In the genomic region with DNA sequence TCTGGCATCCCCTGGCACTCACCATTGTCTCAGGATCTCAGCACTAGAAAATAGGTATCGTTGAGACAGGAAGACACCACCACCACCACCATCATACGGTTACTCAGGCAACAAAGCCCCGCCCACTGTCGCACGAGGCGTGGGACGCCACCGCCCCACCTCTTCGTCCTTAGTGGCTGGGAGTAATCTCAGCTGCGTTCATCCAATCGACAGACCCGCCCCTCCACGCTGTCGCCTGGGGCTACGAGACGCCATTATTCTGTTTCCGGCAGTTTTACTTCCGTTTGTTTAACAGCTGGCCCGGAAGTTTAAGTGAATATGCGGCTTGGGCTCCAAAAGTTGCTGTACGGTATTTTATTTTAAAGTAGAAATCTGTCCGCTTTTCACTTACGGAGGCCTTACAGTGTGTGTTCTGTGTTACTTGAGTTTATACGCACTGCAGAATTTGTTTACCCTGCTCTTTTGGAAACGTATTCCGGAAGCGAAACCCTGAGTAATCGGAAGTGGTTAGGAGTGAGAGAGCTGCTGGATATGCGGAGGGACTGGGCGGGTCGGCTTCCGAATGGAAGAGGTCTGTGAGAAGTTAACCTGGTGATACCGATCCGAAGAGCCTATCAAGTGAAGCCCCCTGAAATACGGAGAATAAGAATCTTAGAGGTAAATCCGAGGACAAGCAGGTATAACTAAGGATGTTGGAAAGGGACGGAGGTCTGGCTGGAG, we compare ENCODE assay signal across 1 cellular context.
A peak's percentile ranks its signal among the peaks of the same experiment; 100 is the strongest.
TF ChIP-seq lines count a peak whose summit lies in the region.

Gene BLZF1 (plus strand): TSS at position 510 of the 720 bp plus-strand sequence. CDS start 1,328 bp downstream, outside the sequence.
Gene NME7 (minus strand): TSS at position 112 of the 720 bp plus-strand sequence. CDS start 87 bp downstream, at position 25.

TF ChIP-seq in K562, 482 proteins besides CTCF, POLR2A, EP300 and RAD21 (continued from another document and continues in another):
- TF ChIP-seq MBD2 (IDR thresholded peaks at IDR 0.05; ENCODE audit: borderline replicate concordance, low read depth) = no peak; the same call in 1 of the 2 replicates
- peak; percentile 98 for TF ChIP-seq ARID4B (CRISPR knock-in tag; IDR thresholded peaks at IDR 0.05)
- TF ChIP-seq ZNF354B (CRISPR knock-in tag; IDR thresholded peaks at IDR 0.05) = no peak
- TF ChIP-seq, protein P1, sequence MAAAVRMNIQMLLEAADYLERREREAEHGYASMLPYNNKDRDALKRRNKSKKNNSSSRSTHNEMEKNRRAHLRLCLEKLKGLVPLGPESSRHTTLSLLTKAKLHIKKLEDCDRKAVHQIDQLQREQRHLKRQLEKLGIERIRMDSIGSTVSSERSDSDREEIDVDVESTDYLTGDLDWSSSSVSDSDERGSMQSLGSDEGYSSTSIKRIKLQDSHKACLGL (CRISPR knock-in tag; IDR thresholded peaks at IDR 0.05; ENCODE audit: borderline replicate concordance, poor library complexity, severe bottlenecking) = no peak
- TF ChIP-seq, protein P2, sequence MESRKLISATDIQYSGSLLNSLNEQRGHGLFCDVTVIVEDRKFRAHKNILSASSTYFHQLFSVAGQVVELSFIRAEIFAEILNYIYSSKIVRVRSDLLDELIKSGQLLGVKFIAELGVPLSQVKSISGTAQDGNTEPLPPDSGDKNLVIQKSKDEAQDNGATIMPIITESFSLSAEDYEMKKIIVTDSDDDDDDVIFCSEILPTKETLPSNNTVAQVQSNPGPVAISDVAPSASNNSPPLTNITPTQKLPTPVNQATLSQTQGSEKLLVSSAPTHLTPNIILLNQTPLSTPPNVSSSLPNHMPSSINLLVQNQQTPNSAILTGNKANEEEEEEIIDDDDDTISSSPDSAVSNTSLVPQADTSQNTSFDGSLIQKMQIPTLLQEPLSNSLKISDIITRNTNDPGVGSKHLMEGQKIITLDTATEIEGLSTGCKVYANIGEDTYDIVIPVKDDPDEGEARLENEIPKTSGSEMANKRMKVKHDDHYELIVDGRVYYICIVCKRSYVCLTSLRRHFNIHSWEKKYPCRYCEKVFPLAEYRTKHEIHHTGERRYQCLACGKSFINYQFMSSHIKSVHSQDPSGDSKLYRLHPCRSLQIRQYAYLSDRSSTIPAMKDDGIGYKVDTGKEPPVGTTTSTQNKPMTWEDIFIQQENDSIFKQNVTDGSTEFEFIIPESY (CRISPR knock-in tag; IDR thresholded peaks at IDR 0.05) = peak; percentile 12; the same call in 1 of the 2 replicates
- TF ChIP-seq BCOR (IDR thresholded peaks at IDR 0.05) = no peak
- TF ChIP-seq PRPF4 (IDR thresholded peaks at IDR 0.05; ENCODE audit: insufficient read depth, low read depth, low read length, poor library complexity, severe bottlenecking) = no peak
- TF ChIP-seq GABPA (tag; conservative IDR thresholded peaks at IDR 0.05; ENCODE audit: low read depth) = peak; percentile 100
- peak; percentile 65; the same call in 1 of the 2 replicates for TF ChIP-seq NCOA1 (IDR thresholded peaks at IDR 0.05; ENCODE audit: low read depth)
- TF ChIP-seq, protein P3, sequence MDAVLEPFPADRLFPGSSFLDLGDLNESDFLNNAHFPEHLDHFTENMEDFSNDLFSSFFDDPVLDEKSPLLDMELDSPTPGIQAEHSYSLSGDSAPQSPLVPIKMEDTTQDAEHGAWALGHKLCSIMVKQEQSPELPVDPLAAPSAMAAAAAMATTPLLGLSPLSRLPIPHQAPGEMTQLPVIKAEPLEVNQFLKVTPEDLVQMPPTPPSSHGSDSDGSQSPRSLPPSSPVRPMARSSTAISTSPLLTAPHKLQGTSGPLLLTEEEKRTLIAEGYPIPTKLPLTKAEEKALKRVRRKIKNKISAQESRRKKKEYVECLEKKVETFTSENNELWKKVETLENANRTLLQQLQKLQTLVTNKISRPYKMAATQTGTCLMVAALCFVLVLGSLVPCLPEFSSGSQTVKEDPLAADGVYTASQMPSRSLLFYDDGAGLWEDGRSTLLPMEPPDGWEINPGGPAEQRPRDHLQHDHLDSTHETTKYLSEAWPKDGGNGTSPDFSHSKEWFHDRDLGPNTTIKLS (IDR thresholded peaks at IDR 0.05; ENCODE audit: borderline replicate concordance, low read depth) = peak; percentile 90
- TF ChIP-seq, protein P4, sequence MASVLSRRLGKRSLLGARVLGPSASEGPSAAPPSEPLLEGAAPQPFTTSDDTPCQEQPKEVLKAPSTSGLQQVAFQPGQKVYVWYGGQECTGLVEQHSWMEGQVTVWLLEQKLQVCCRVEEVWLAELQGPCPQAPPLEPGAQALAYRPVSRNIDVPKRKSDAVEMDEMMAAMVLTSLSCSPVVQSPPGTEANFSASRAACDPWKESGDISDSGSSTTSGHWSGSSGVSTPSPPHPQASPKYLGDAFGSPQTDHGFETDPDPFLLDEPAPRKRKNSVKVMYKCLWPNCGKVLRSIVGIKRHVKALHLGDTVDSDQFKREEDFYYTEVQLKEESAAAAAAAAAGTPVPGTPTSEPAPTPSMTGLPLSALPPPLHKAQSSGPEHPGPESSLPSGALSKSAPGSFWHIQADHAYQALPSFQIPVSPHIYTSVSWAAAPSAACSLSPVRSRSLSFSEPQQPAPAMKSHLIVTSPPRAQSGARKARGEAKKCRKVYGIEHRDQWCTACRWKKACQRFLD (CRISPR knock-in tag; IDR thresholded peaks at IDR 0.05) = no peak
- peak in 1 of 2 experiments; percentile 43 for TF ChIP-seq E2F6 (IDR thresholded peaks at IDR 0.05; ENCODE audit: borderline replicate concordance in 1 of 2, extremely low read depth in 1 of 2, insufficient read depth in 1 of 2, insufficient read length in 1 of 2, low read depth in 1 of 2, low read length in 1 of 2, poor library complexity in 1 of 2, severe bottlenecking in 1 of 2)
- TF ChIP-seq NFYB (IDR thresholded peaks at IDR 0.05; ENCODE audit: extremely low read depth, insufficient read length) = peak; percentile 89
- TF ChIP-seq CREBBP (IDR thresholded peaks at IDR 0.05; ENCODE audit: low read depth, low read length) = no peak
- no peak for TF ChIP-seq CEBPZ (IDR thresholded peaks at IDR 0.05; ENCODE audit: borderline replicate concordance, low read depth, low read length)
- peak; percentile 48 for TF ChIP-seq HDAC3 (IDR thresholded peaks at IDR 0.05; ENCODE audit: borderline replicate concordance, partially characterized antibody)
- TF ChIP-seq FOXA3 (CRISPR knock-in tag; conservative IDR thresholded peaks at IDR 0.05 in 1 of 2, IDR thresholded peaks at IDR 0.05 in 1 of 2) = peak in 1 of 2 experiments; percentile 37; a peak in 1 of 4 replicates
- no peak for TF ChIP-seq ZSCAN29 (IDR thresholded peaks at IDR 0.05)
- TF ChIP-seq FOXK2 (conservative IDR thresholded peaks at IDR 0.05 in 1 of 2, IDR thresholded peaks at IDR 0.05 in 1 of 2; ENCODE audit: low read depth in 2 of 2) = peak; percentile 86 to 89
- peak; percentile 43 to 76 for TF ChIP-seq AFF1 (IDR thresholded peaks at IDR 0.05; ENCODE audit: low read depth in 1 of 2, partially characterized antibody in 2 of 2)
- TF ChIP-seq CHD4 (IDR thresholded peaks at IDR 0.05; ENCODE audit: insufficient read depth, insufficient replicate concordance, low read depth, low read length, poor library complexity, severe bottlenecking) = no peak
- TF ChIP-seq, protein P5, sequence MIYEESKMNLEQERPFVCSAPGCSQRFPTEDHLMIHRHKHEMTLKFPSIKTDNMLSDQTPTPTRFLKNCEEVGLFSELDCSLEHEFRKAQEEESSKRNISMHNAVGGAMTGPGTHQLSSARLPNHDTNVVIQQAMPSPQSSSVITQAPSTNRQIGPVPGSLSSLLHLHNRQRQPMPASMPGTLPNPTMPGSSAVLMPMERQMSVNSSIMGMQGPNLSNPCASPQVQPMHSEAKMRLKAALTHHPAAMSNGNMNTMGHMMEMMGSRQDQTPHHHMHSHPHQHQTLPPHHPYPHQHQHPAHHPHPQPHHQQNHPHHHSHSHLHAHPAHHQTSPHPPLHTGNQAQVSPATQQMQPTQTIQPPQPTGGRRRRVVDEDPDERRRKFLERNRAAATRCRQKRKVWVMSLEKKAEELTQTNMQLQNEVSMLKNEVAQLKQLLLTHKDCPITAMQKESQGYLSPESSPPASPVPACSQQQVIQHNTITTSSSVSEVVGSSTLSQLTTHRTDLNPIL (CRISPR knock-in tag; IDR thresholded peaks at IDR 0.05) = no peak
- peak; percentile 96 for TF ChIP-seq SP1 (CRISPR knock-in tag; IDR thresholded peaks at IDR 0.05)
- TF ChIP-seq HBP1 (CRISPR knock-in tag; IDR thresholded peaks at IDR 0.05) = no peak
- TF ChIP-seq GATAD2B (IDR thresholded peaks at IDR 0.05; ENCODE audit: borderline replicate concordance) = peak; percentile 63; the same call in 1 of the 2 replicates
